In the genomic region with DNA sequence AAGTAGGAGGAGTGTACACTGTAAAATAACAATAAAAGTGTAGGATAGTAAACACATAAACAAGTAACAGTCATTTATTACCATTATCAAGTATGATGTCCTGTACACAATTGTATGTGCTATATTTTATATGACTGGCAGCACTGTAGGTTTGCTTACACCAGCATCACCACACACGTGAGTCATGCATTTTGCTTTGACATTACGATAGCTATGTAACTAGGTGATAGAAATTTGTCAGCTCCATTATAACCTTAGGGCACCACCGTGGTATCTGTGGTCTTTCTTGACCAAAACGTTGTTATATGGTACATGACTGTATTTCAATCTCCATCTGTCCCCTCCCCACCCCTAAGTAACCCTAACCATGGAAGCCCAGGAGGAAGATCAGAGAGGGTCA, we compare ENCODE assay signal across 9 cellular contexts. TPM values are rescaled to one million over a fixed set of nuclear protein-coding genes. Genes with fewer than 3 reads are reported as not detected.
DNase-seq lines count a peak whose midpoint lies in the region; ATAC-seq and TF ChIP-seq lines count a peak whose summit lies in the region.
"Had no signal": no experiment of that assay in that cellular context is flagged by ENCODE, and none has a peak within 500 bp of the region (broad histone marks: within the 10 kb centered on the region; RNA-seq: fewer than 3 reads in every experiment).

No MANE protein-coding gene starts in this region.

- no peak for TF ChIP-seq POLR2A in prostate gland (IDR thresholded peaks at IDR 0.05)

- H3K36me3 ChIP-seq in lower lobe of right lung (peaks cover 14% of the 10 kb centered on the region), prostate gland (no peaks in the 10 kb centered on the region)

- in situ Hi-C loops in ACHN (cut with HindIII; ENCODE audit: low pct_ligation_motif_present, low pct_unique_long_range_greater_than_20kb, low sequenced_read_pairs), result no loop called here

- 63% methylated on average over 4 of the region's 4 CpGs for WGBS in prostate gland

- H3K4me1 ChIP-seq in lower lobe of right lung, result peaks cover 25% of the 10 kb centered on the region
- no peaks in the 10 kb centered on the region for H3K4me1 ChIP-seq in prostate gland (replicated peaks)

- H3K27ac ChIP-seq in lower lobe of right lung (no peak overlapping the region), prostate gland (no peak overlapping the region)

- ATAC-seq in lower lobe of right lung, result no peak

- H3K4me3 ChIP-seq in lower lobe of right lung (peak overlapping the region; percentile 68), prostate gland (peak overlapping the region in 1 of 2 donors; percentile 76)

- H3K27me3 ChIP-seq in lower lobe of right lung (ENCODE audit: low read depth) (no peaks in the 10 kb centered on the region), prostate gland (replicated peaks; ENCODE audit: insufficient read depth) (no peaks in the 10 kb centered on the region)

- intact Hi-C loops in lower lobe of right lung (cut with DNase I), result no loop called here
- intact Hi-C loops in prostate gland (cut with DNase I), result loop anchor here (5.0 kb wide), 1 partner anchor 36 kb away; a partner anchor contains a TSS

- H3K9me3 ChIP-seq in lower lobe of right lung, result no peaks in the 10 kb centered on the region
- no peaks in the 10 kb centered on the region for H3K9me3 ChIP-seq in prostate gland

- DNase-seq in stimulated activated CD4-positive, alpha-beta T cell treated with anti-CD3 and anti-CD28 coated beads, Interleukin-1b, Interleukin-23, amount 100 ng/mL, for 48 hours, result peak; percentile 43
- no peak for DNase-seq in stimulated activated CD4-positive, alpha-beta T cell treated with anti-CD3 and anti-CD28 coated beads, Interleukin-4, amount 100 ng/mL, for 4 hours
- DNase-seq in amniotic epithelial cell (ENCODE audit: low read depth) (peak; percentile 36), lower lobe of right lung (no peak), OCI-M1 (lab: John Stamatoyannopoulos, UW) (no peak), ACHN (no peak), prostate gland (ENCODE audit: low spot score) (no peak), anterior cingulate cortex (lab: John Stamatoyannopoulos, UW) (no peak)
- DNase-seq: amniotic stem cell had no signal

- TF ChIP-seq CTCF in lower lobe of right lung (IDR thresholded peaks at IDR 0.05) (no peak), prostate gland (IDR thresholded peaks at IDR 0.05) (no peak)

RNA-seq across cellular contexts. Expression of a gene that starts 1.1 kb away (rescaled TPM):
- total RNA-seq in lower lobe of right lung (21.3 TPM), prostate gland (10 to 100 TPM; 36.9 to 41.8 TPM)

RNA-seq across cellular contexts. Expression of a gene that starts 37.0 kb away (rescaled TPM):
- 209 TPM for total RNA-seq in lower lobe of right lung
- total RNA-seq in prostate gland, result 100 to 1,000 TPM; 401 to 445 TPM

RNA-seq across cellular contexts. Expression of a gene that starts 51.0 kb away (rescaled TPM):
- 5.1 TPM for total RNA-seq in lower lobe of right lung
- total RNA-seq in prostate gland, result 10 to 100 TPM; 12.6 to 36.2 TPM

Comparison
In these comparisons a context has a peak if more than half of its experiments do, and no peak if none do; other contexts are left out.
1. DNase-seq: peak in stimulated activated CD4-positive, alpha-beta T cell treated with anti-CD3 and anti-CD28 coated beads, Interleukin-1b, Interleukin-23, amount 100 ng/mL, for 48 hours (single experiment) and amniotic epithelial cell (single experiment); none in stimulated activated CD4-positive, alpha-beta T cell treated with anti-CD3 and anti-CD28 coated beads, Interleukin-4, amount 100 ng/mL, for 4 hours (0 of 2), lower lobe of right lung (single experiment), OCI-M1 (single experiment), ACHN (single experiment), prostate gland (single experiment) and anterior cingulate cortex (0 of 58).